23 cellular contexts compared by ENCODE assay signal in the genomic region with DNA sequence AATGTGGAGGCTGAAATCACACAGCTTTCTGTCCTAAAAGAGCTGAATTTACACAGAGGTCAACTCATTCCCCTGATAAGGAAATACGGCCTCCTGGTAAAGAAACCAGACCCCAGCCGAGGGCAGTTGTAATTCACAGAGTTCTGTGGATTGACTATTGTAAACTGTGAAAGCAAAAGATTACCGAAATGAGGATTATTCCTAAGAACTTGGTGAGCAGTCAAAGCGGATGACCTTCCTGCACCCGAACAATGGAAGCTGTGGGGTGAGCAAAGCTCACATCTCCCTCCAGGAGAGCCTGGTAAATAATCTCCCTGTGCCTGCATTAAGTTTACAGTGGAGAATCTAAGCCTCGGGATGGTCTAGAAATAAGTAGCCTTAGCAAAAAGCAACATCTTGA.
"Had no signal": no experiment of that assay in that cellular context is flagged by ENCODE, and none has a peak within 500 bp of the region (broad histone marks: within the 10 kb centered on the region; RNA-seq: fewer than 3 reads in every experiment).

No MANE protein-coding gene starts in this region.

- DNase-seq: IMR-90, Karpas-422, KG1, MG63, NCI-H1092, NCI-H1105 treated with DMSO at 0.1 percent for 48 hours, NCI-H1417 treated with DMSO at 0.1 percent for 48 hours, NCI-H146, NCI-H1694 treated with DMSO at 0.1 percent for 48 hours, NCI-H1930, NCI-H2081, NCI-H2171 treated with DMSO at 0.1 percent for 48 hours, NCI-H2227 treated with DMSO at 0.1 percent for 48 hours, NCI-H524 treated with DMSO at 0.1 percent for 48 hours, NCI-H69, NCI-H774, Right ventricle myocardium superior, RPMI8226, SIG-M5 had no signal

- H3K27ac ChIP-seq: SJSA1, SK-N-MC had no signal

- FAIRE-seq: HepG2, RCC 7860 had no signal

- H3K36me3 ChIP-seq: MG63, SJSA1 had no signal

- H3K27me3 ChIP-seq: MG63 had no signal

- H3K4me3 ChIP-seq: MG63, SJSA1, SK-N-MC had no signal

- H3K9me3 ChIP-seq: MG63, SJSA1 had no signal

- ATAC-seq: HepG2 had no signal
